7 cellular contexts compared by ENCODE assay signal in the genomic region with DNA sequence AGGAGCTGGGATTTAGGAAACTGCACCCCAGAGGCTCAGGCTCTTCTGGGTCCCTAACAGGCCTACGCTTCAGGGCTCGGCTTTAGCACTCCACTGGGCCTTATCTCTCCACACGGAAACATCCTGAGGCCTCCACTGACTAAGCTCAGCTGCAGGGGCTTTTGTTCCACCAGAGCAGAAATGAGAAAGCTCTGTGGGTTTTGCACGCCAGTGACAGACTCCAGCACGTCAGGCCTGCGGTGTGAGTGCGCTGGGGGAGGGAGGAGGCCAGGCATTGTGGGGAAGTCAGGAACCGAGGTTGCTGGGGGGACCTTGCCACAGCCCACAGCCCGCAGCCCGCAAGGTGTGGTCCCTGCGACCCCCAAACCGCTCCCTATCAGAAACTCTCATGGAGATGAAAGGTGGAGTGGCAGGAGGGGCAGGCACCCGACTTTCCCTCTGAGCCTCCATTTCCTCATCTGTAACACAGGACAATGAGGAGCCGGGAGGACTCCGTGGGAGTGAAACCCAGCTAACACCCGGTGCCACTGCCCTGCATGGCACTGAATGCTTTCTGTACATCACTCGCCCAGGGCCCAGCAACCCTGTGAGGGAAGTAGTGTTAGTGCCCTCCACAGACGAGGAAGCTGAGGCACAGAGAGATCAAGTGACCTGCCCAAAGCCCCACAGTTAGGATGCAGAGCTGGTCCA.
A peak's percentile ranks its signal among the peaks of the same experiment; 100 is the strongest.
DNase-seq lines count a peak whose midpoint lies in the region; ATAC-seq, FAIRE-seq and TF ChIP-seq lines count a peak whose summit lies in the region.

No MANE protein-coding gene starts in this region.

- ATAC-seq in HG03025 (IDR thresholded peaks at IDR 0.05; ENCODE audit: low FRiP score, unreplicated experiment) = peak; percentile 55
- no peak for ATAC-seq in HG02840 (IDR thresholded peaks at IDR 0.05; ENCODE audit: low FRiP score, unreplicated experiment)

- no peak overlapping the region for H3K27ac ChIP-seq in esophagus squamous epithelium

- no peaks in the 10 kb centered on the region for H3K36me3 ChIP-seq in esophagus squamous epithelium

- 55 to 71% methylated on average over 6 to 14 of the region's 18 CpGs for WGBS in esophagus squamous epithelium, 2 donors

- no peak for FAIRE-seq in GM19239 (lab: Jason Lieb, UNC)

- H3K27me3 ChIP-seq in esophagus squamous epithelium = peaks cover 0 to 18% (median 0%) of the 10 kb centered on the region in 4 donors

- peak; percentile 40 for DNase-seq in GM19239 (ENCODE audit: insufficient read length, low spot score)
- peak; percentile 36 for DNase-seq in activated CD8-positive, alpha-beta memory T cell treated with anti-CD3 and anti-CD28 coated beads, Interleukin-2, amount 50 U/mL, for 24 hours (ENCODE audit: extremely low read depth)
- DNase-seq in stimulated activated CD8-positive, alpha-beta memory T cell treated with anti-CD3 and anti-CD28 coated beads, Interleukin-4, amount 100 ng/mL, for 48 hours = peak; percentile 90
- DNase-seq in SK-N-DZ (ENCODE audit: low spot score) = no peak
- DNase-seq in esophagus squamous epithelium (lab: John Stamatoyannopoulos, UW) = no peak

- TF ChIP-seq CTCF in esophagus squamous epithelium (IDR thresholded peaks at IDR 0.05) = no peak

- intact Hi-C loops in esophagus squamous epithelium (cut with DNase I) = no loop called here

- no peaks in the 10 kb centered on the region for H3K9me3 ChIP-seq in esophagus squamous epithelium

- no peaks in the 10 kb centered on the region for H3K4me1 ChIP-seq in esophagus squamous epithelium

- no peak for TF ChIP-seq POLR2A in esophagus squamous epithelium (IDR thresholded peaks at IDR 0.05)

- H3K4me3 ChIP-seq in esophagus squamous epithelium = no peak overlapping the region

Comparison
In these comparisons a context has a peak if more than half of its experiments do, and no peak if none do; other contexts are left out.
1. DNase-seq: peak in GM19239 (single experiment), activated CD8-positive, alpha-beta memory T cell treated with anti-CD3 and anti-CD28 coated beads, Interleukin-2, amount 50 U/mL, for 24 hours (single experiment) and stimulated activated CD8-positive, alpha-beta memory T cell treated with anti-CD3 and anti-CD28 coated beads, Interleukin-4, amount 100 ng/mL, for 48 hours (single experiment); none in SK-N-DZ (single experiment) and esophagus squamous epithelium (single experiment).